ENCODE assay signal across 9 cellular contexts in genomic region chr1:222654849-222655248, GRCh38. TPM values are rescaled to one million over a fixed set of nuclear protein-coding genes. Genes with fewer than 3 reads are reported as not detected.
A peak's percentile ranks its signal among the peaks of the same experiment; 100 is the strongest.
DNase-seq lines count a peak whose midpoint lies in the region; ATAC-seq, FAIRE-seq and TF ChIP-seq lines count a peak whose summit lies in the region.
"Had no signal": no experiment of that assay in that cellular context is flagged by ENCODE, and none has a peak within 500 bp of the region (broad histone marks: within the 10 kb centered on the region; RNA-seq: fewer than 3 reads in every experiment).

No MANE protein-coding gene starts in this region.

- no peaks in the 10 kb centered on the region for H3K27me3 ChIP-seq in pancreas

- intact Hi-C loops in pancreas (cut with DNase I): no loop called here

- TF ChIP-seq CTCF in pancreas (IDR thresholded peaks at IDR 0.05) (no peak), osteocyte (IDR thresholded peaks at IDR 0.05) (no peak)

- DNase-seq in SKM-1 (lab: John Stamatoyannopoulos, UW; ENCODE audit: unreplicated experiment): peak; percentile 98
- peak; percentile 71 for DNase-seq in activated naive CD8-positive, alpha-beta T cell treated with anti-CD3 and anti-CD28 coated beads for 36 hours
- no peak for DNase-seq in pancreas
- DNase-seq in GM03348 (ENCODE audit: low spot score): no peak
- DNase-seq in osteocyte (ENCODE audit: extremely low spot score, unreplicated experiment): no peak
- no peak for DNase-seq in OCI-M2 (lab: John Stamatoyannopoulos, UW; ENCODE audit: unreplicated experiment)

- peaks cover 0 to 3% (median 2%) of the 10 kb centered on the region in 3 donors for H3K4me1 ChIP-seq in pancreas

- ATAC-seq in GM18505 (IDR thresholded peaks at IDR 0.05; ENCODE audit: unreplicated experiment) (peak; percentile 94), HG02885 (IDR thresholded peaks at IDR 0.05; ENCODE audit: poor library complexity, unreplicated experiment) (peak; percentile 94), pancreas (peak in 3 of 4 donors; percentile 34 to 84 (median 74))

- no peak for TF ChIP-seq POLR2A in GM18505 (IDR thresholded peaks at IDR 0.05; ENCODE audit: borderline replicate concordance, extremely low read depth, insufficient read depth, insufficient read length)

- H3K4me1 Mint-ChIP-seq in activated naive CD8-positive, alpha-beta T cell treated with anti-CD3 and anti-CD28 coated beads for 36 hours: peaks cover 63% of the 10 kb centered on the region
- H3K4me1 Mint-ChIP-seq in osteocyte (ENCODE audit: unreplicated experiment): no peaks in the 10 kb centered on the region

- no peak overlapping the region for H3K27ac ChIP-seq in pancreas
- H3K27ac ChIP-seq: VCaP had no signal

- no peak overlapping the region for H3K4me3 ChIP-seq in pancreas

- peak; percentile 53 for FAIRE-seq in pancreas (lab: Jason Lieb, UNC)

- H3K36me3 ChIP-seq in pancreas: peaks cover 3 to 74% (median 43%) of the 10 kb centered on the region in 3 donors

- H3K9me3 ChIP-seq in pancreas: no peaks in the 10 kb centered on the region

- peaks cover 69% of the 10 kb centered on the region for H3K36me3 Mint-ChIP-seq in activated naive CD8-positive, alpha-beta T cell treated with anti-CD3 and anti-CD28 coated beads for 36 hours
- H3K36me3 Mint-ChIP-seq in osteocyte (ENCODE audit: unreplicated experiment): peaks cover 74% of the 10 kb centered on the region

- peak overlapping the region; percentile 57 for H3K4me3 Mint-ChIP-seq in activated naive CD8-positive, alpha-beta T cell treated with anti-CD3 and anti-CD28 coated beads for 36 hours
- no peak overlapping the region for H3K4me3 Mint-ChIP-seq in osteocyte (ENCODE audit: unreplicated experiment)

- WGBS in pancreas, 2 donors: 69 to 77% methylated on average over 5 of the region's 5 CpGs

- H3K27me3 Mint-ChIP-seq in activated naive CD8-positive, alpha-beta T cell treated with anti-CD3 and anti-CD28 coated beads for 36 hours: no peaks in the 10 kb centered on the region
- no peaks in the 10 kb centered on the region for H3K27me3 Mint-ChIP-seq in osteocyte (ENCODE audit: unreplicated experiment)

- peak overlapping the region; percentile 92 for H3K27ac Mint-ChIP-seq in activated naive CD8-positive, alpha-beta T cell treated with anti-CD3 and anti-CD28 coated beads for 36 hours
- no peak overlapping the region for H3K27ac Mint-ChIP-seq in osteocyte (ENCODE audit: unreplicated experiment)

- no peaks in the 10 kb centered on the region for H3K9me3 Mint-ChIP-seq in activated naive CD8-positive, alpha-beta T cell treated with anti-CD3 and anti-CD28 coated beads for 36 hours
- no peaks in the 10 kb centered on the region for H3K9me3 Mint-ChIP-seq in osteocyte (ENCODE audit: unreplicated experiment)

RNA-seq across cellular contexts. Expression of gene MIA3, which starts 37.0 kb away (rescaled TPM):
- 10 to 100 TPM; 46.8 to 48.6 TPM for total RNA-seq in activated naive CD8-positive, alpha-beta T cell treated with anti-CD3 and anti-CD28 coated beads for 36 hours
- total RNA-seq in pancreas: 10 to 100 TPM; 40.7 to 59.7 (median 52.3) TPM
- 10 to 100 TPM; 26.9 to 29.8 TPM for polyA plus RNA-seq in pancreas
- total RNA-seq in osteocyte: 82.2 and 83.6 TPM in 2 replicates

RNA-seq across cellular contexts. Expression of gene AIDA, which starts 57.4 kb away (rescaled TPM):
- 10 to 100 TPM; 69.6 to 73.6 TPM for total RNA-seq in activated naive CD8-positive, alpha-beta T cell treated with anti-CD3 and anti-CD28 coated beads for 36 hours
- 10 to 100 TPM; 20.1 to 41.9 (median 28.7) TPM for total RNA-seq in pancreas
- 10 to 100 TPM; 22.4 to 22.5 TPM for polyA plus RNA-seq in pancreas
- total RNA-seq in osteocyte: 64.5 and 65.2 TPM in 2 replicates

RNA-seq across cellular contexts. Expression of gene BROX, which starts 57.5 kb away (rescaled TPM):
- 10 to 100 TPM; 36.7 to 37.6 TPM for total RNA-seq in activated naive CD8-positive, alpha-beta T cell treated with anti-CD3 and anti-CD28 coated beads for 36 hours
- total RNA-seq in pancreas: 10 to 100 TPM; 13.6 to 30.5 (median 16.2) TPM
- polyA plus RNA-seq in pancreas: 10 to 100 TPM in 1 of 2 donors, 1 to 10 TPM in 1; 9.8 to 10.8 TPM
- total RNA-seq in osteocyte: 41.4 and 45.1 TPM in 2 replicates

Comparison
In these comparisons a context has a peak if more than half of its experiments do, and no peak if none do; other contexts are left out.
1. DNase-seq: peak in SKM-1 (single experiment) and activated naive CD8-positive, alpha-beta T cell treated with anti-CD3 and anti-CD28 coated beads for 36 hours (single experiment); none in pancreas (0 of 6), GM03348 (single experiment), osteocyte (single experiment) and OCI-M2 (single experiment).
2. Peak in every context shown above with its lines, with median percentiles within 50 percentile points of each other: ATAC-seq.